In the genomic region with DNA sequence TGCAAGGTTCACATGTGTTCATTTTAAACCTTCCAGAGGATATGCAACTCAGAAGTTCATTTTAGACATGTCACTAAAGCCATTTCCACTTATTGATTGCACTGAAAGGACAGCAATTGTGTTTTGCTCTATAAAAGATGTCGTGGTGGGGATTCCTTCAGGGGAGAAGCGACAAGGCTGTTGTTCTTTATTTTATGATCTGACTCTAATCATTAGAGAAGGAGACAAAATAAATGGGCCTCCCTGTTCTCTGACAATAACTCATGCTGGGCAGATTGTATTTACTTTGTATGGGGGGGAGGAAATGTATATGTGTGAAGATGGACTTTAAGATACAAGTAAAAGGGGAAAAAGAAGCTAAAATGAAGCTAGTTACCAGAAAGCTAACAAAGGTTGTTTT, we compare ENCODE assay signal across 25 cellular contexts.
"Had no signal": no experiment of that assay in that cellular context is flagged by ENCODE, and none has a peak within 500 bp of the region (broad histone marks: within the 10 kb centered on the region; RNA-seq: fewer than 3 reads in every experiment).

No MANE protein-coding gene starts in this region.

- H3K4me2 ChIP-seq: hepatocyte had no signal

- H3K27ac ChIP-seq: colonic mucosa, epithelial cell of prostate, esophagus muscularis mucosa, foreskin keratinocyte, gastroesophageal sphincter, heart left ventricle, hepatocyte, left lung, parathyroid adenoma, skin epidermis, spleen, testis, tibial artery had no signal

- H3K4me3 ChIP-seq: colonic mucosa, esophagus muscularis mucosa, gastroesophageal sphincter, heart left ventricle, hepatocyte, left lung, mucosa of descending colon, skin epidermis, spleen, testis, tibial artery had no signal

- H3K36me3 ChIP-seq: colonic mucosa, esophagus muscularis mucosa, gastroesophageal sphincter, heart left ventricle, left lung, spleen, tibial artery had no signal

- H2AFZ ChIP-seq: hepatocyte, parathyroid adenoma had no signal

- DNase-seq: colonic mucosa; effector CD8-positive, alpha-beta T cell; endodermal cell; foreskin keratinocyte; heart left ventricle; kidney; left lung; mesenchymal stem cell; mucosa of descending colon; naive B cell; right cardiac atrium; spleen; stimulated activated CD4-positive, alpha-beta T cell treated with anti-CD3 and anti-CD28 coated beads, Interleukin-4, amount 100 ng/mL, for 4 hours; stimulated activated naive CD8-positive, alpha-beta T cell treated with anti-CD3 and anti-CD28 coated beads, Interleukin-15, Interleukin-2, amounts not matched to agents 100 U/mL and 50 U/mL, for 24 hours; substantia nigra; testis; tibial artery had no signal

- H3K9me3 ChIP-seq: colonic mucosa, esophagus muscularis mucosa, gastroesophageal sphincter, mucosa of descending colon, testis, tibial artery had no signal

- H3K27me3 ChIP-seq: colonic mucosa, esophagus muscularis mucosa, foreskin keratinocyte, gastroesophageal sphincter, heart left ventricle, hepatocyte, left lung, spleen, testis, tibial artery had no signal

- ATAC-seq: foreskin keratinocyte; gastroesophageal sphincter; heart left ventricle; left lung; mucosa of descending colon; natural killer cell treated with Interleukin-12 subunit alpha and Interleukin-12 subunit beta and Interleukin-15 and Interleukin-18, amount 100 ng/mL, for 72 hours; right cardiac atrium; stimulated activated memory B cell treated with anti-CD40 and anti-IgM and Interleukin-4, amounts not matched to agents 10 μg/mL and 1 μg/mL and 100 μg/mL, for 72 hours; stimulated activated naive CD8-positive, alpha-beta T cell treated with anti-CD3 and anti-CD28 coated beads, Interleukin-15, Interleukin-2, amounts not matched to agents 100 U/mL and 50 U/mL, for 24 hours had no signal

- H3K4me1 ChIP-seq: colonic mucosa, esophagus muscularis mucosa, foreskin keratinocyte, gastroesophageal sphincter, heart left ventricle, left lung, parathyroid adenoma, spleen, tibial artery had no signal

- H3K79me2 ChIP-seq: hepatocyte, parathyroid adenoma had no signal
